26 cellular contexts compared by ENCODE assay signal in the genomic region with DNA sequence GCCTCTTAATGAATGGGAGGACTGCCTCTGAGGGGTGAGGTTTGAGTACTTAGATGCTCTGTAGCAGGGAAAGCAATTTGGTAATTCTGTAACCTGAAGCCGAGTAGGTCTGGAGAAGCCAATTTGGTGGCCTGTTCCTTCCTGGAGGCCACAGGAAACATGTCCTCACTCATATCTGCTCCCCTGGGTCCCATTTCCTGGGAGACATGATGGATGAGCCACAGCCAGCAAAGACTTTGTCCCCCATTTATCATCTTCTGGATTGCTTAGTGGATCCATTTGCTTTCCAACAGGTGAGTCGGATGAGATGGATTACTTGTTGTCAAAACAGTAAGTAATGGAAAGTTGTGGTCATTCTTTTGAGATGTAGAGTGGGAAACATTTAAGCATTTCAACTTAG.
"Had no signal": no experiment of that assay in that cellular context is flagged by ENCODE, and none has a peak within 500 bp of the region (broad histone marks: within the 10 kb centered on the region; RNA-seq: fewer than 3 reads in every experiment).

No MANE protein-coding gene starts in this region.

- H3K27ac ChIP-seq: adrenal gland, breast epithelium, coronary artery, PC-9 had no signal

- H3K4me3 Mint-ChIP-seq: activated CD4-positive, alpha-beta memory T cell treated with anti-CD3 and anti-CD28 coated beads for 36 hours; activated CD4-positive, alpha-beta T cell treated with anti-CD3 and anti-CD28 coated beads, Interleukin-2, amount 10 ng/mL, durations not matched to agents 7 days and 5 days; activated naive CD8-positive, alpha-beta T cell treated with anti-CD3 and anti-CD28 coated beads, Interleukin-2, amount 10 ng/mL, durations not matched to agents 7 days and 5 days; activated T-cell treated with anti-CD3 and anti-CD28 coated beads, Interleukin-2, amount 50 U/mL, for 72 hours; T-cell had no signal

- FAIRE-seq: TTC549 had no signal

- H3K9me3 ChIP-seq: adrenal gland, breast epithelium had no signal

- H3K27ac Mint-ChIP-seq: activated CD4-positive, alpha-beta memory T cell treated with anti-CD3 and anti-CD28 coated beads for 36 hours; activated CD4-positive, alpha-beta T cell treated with anti-CD3 and anti-CD28 coated beads, Interleukin-2, amount 10 ng/mL, durations not matched to agents 7 days and 5 days; activated naive CD8-positive, alpha-beta T cell treated with anti-CD3 and anti-CD28 coated beads, Interleukin-2, amount 10 ng/mL, durations not matched to agents 7 days and 5 days; activated T-cell treated with anti-CD3 and anti-CD28 coated beads, Interleukin-2, amount 50 U/mL, for 72 hours; T-cell had no signal

- H3K27me3 ChIP-seq: adrenal gland, breast epithelium had no signal

- ATAC-seq: activated T-cell treated with anti-CD3 and anti-CD28 coated beads, Interleukin-2, amount 50 U/mL, for 72 hours; T-cell had no signal

- H3K27me3 Mint-ChIP-seq: activated CD4-positive, alpha-beta memory T cell treated with anti-CD3 and anti-CD28 coated beads for 36 hours; activated CD4-positive, alpha-beta T cell treated with anti-CD3 and anti-CD28 coated beads, Interleukin-2, amount 10 ng/mL, durations not matched to agents 7 days and 5 days; activated naive CD8-positive, alpha-beta T cell treated with anti-CD3 and anti-CD28 coated beads, Interleukin-2, amount 10 ng/mL, durations not matched to agents 7 days and 5 days; T-cell had no signal

- H3K9me3 Mint-ChIP-seq: activated naive CD8-positive, alpha-beta T cell treated with anti-CD3 and anti-CD28 coated beads, Interleukin-2, amount 10 ng/mL, durations not matched to agents 7 days and 5 days; activated T-cell treated with anti-CD3 and anti-CD28 coated beads, Interleukin-2, amount 50 U/mL, for 72 hours had no signal

- H3K36me3 ChIP-seq: adrenal gland, breast epithelium had no signal

- DNase-seq: activated CD4-positive, alpha-beta memory T cell treated with anti-CD3 and anti-CD28 coated beads for 36 hours; activated CD4-positive, alpha-beta T cell treated with anti-CD3 and anti-CD28 coated beads, Interleukin-2, amount 10 ng/mL, durations not matched to agents 7 days and 5 days; activated CD4-positive, CD25-positive, alpha-beta regulatory T cell; activated CD8-positive, alpha-beta memory T cell treated with anti-CD3 and anti-CD28 coated beads for 24 hours; activated naive CD4-positive, alpha-beta T cell treated with anti-CD3 and anti-CD28 coated beads, Interleukin-2, amount 50 U/mL, for 16 hours; activated naive CD8-positive, alpha-beta T cell treated with anti-CD3 and anti-CD28 coated beads, Interleukin-2, amount 10 ng/mL, durations not matched to agents 7 days and 5 days; activated T-cell treated with anti-CD3 and anti-CD28 coated beads for 4 hours; activated T-cell treated with anti-CD3 and anti-CD28 coated beads, Interleukin-2, amount 50 U/mL, for 72 hours; adrenal gland; anterior cingulate cortex; caudate nucleus; NCI-H1105 treated with DMSO at 0.1 percent for 48 hours; NCI-H1436 treated with DMSO at 0.1 percent for 48 hours; NCI-H187 treated with DMSO at 0.1 percent for 48 hours; NCI-H2081 treated with DMSO at 0.1 percent for 48 hours; NCI-H345; NCI-H510A; NCI-H526 treated with DMSO at 0.1 percent for 48 hours; PC-9; SIG-M5; T-cell; T-helper 2 cell; T1000 had no signal

- H3K4me2 ChIP-seq: PC-9 had no signal

- H3K4me3 ChIP-seq: adrenal gland, breast epithelium, coronary artery, PC-9 had no signal

- H2AFZ ChIP-seq: PC-9 had no signal

- H3K4me1 Mint-ChIP-seq: T-cell had no signal

- H3K4me1 ChIP-seq: adrenal gland, breast epithelium had no signal

- H3K36me3 Mint-ChIP-seq: activated CD4-positive, alpha-beta memory T cell treated with anti-CD3 and anti-CD28 coated beads for 36 hours; T-cell had no signal
